1 cellular context compared by ENCODE assay signal in the genomic region with DNA sequence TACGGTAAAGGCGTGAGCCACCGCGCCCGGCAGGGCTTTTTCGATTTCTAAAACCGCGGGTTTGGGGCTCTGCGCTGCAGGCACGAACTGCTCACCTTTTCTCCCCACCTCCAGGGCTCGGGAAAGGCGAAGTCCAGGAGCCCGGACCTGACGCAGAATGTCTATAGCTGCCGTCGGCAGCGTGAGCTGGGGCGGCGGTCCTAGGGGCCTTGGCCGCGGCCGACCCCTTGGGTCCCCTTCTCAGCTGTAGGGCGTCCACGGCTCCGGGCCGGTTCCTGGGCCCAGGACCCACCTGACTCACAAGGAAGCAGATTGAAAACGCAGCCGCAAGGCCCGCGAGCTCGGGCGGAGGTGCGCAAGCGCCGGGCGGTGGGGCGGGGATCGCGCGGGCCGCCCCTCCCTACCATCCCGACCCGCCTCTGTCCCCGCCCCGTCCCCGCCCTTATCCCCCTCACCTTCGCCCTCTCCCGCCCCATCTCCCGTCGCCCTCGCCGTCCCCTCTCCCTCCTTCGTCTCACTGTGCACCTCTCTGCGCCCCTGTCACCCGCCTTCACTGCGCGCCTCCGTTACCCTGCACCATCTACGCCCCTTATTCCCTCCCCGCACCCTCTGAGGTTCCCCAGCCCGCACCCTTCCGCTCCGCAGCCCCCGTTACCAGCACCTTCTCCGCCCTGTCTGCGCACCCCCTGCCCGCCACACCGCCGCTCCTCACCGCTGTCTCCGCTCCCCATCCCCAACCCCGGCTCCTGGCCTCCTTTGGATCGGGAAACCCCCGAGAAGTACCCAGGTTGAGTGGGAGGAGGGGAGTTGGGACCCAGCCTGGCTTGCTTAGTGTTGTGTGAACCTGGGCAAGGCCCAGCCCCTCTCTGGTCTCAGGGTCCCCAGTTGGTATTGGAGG.
A peak's percentile ranks its signal among the peaks of the same experiment; 100 is the strongest.
TF ChIP-seq lines count a peak whose summit lies in the region.

A gene with protein sequence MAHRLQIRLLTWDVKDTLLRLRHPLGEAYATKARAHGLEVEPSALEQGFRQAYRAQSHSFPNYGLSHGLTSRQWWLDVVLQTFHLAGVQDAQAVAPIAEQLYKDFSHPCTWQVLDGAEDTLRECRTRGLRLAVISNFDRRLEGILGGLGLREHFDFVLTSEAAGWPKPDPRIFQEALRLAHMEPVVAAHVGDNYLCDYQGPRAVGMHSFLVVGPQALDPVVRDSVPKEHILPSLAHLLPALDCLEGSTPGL (minus strand): TSS at position 353 of the 898 bp plus-strand sequence. CDS start 2,632 bp downstream, outside the sequence.

TF ChIP-seq in HepG2, 621 proteins besides CTCF, POLR2A, EP300 and RAD21 (continued from another document and continues in another):
- TF ChIP-seq HOXA3 (CRISPR knock-in tag; IDR thresholded peaks at IDR 0.05) (peak; percentile 74; the same call in 1 of the 2 replicates), GABPB1 (CRISPR knock-in tag; IDR thresholded peaks at IDR 0.05) (peak; percentile 77), HNF1A (IDR thresholded peaks at IDR 0.05; ENCODE audit: low read depth) (no peak), HNF1A (CRISPR knock-in tag; IDR thresholded peaks at IDR 0.05; ENCODE audit: borderline replicate concordance) (peak; percentile 21; the same call in 1 of the 2 replicates), ZBTB42 (CRISPR knock-in tag; IDR thresholded peaks at IDR 0.05) (peak; percentile 41; the same call in 1 of the 2 replicates), ZBTB49 (CRISPR knock-in tag; IDR thresholded peaks at IDR 0.05; ENCODE audit: borderline replicate concordance) (no peak), CCAR2 (optimal IDR thresholded peaks at IDR 0.05; ENCODE audit: low read depth, low read length) (no peak), ZNF33A (CRISPR knock-in tag; IDR thresholded peaks at IDR 0.05; ENCODE audit: borderline replicate concordance) (0 out of 2 replicates have a peak, but pooled peaks have one; percentile 34), KDM5B (CRISPR knock-in tag; IDR thresholded peaks at IDR 0.05; ENCODE audit: borderline replicate concordance) (peak; percentile 93), FOXO1 (CRISPR knock-in tag; IDR thresholded peaks at IDR 0.05) (peak; percentile 12; the same call in 1 of the 2 replicates), ZFP91 (CRISPR knock-in tag; IDR thresholded peaks at IDR 0.05; ENCODE audit: borderline replicate concordance) (peak; percentile 64; the same call in 1 of the 2 replicates), MEF2D (CRISPR knock-in tag; IDR thresholded peaks at IDR 0.05) (no peak; the same call in 1 of the 2 replicates), POLR2AphosphoS2 (IDR thresholded peaks at IDR 0.05; ENCODE audit: low read depth, low read length) (no peak), AGO2 (optimal IDR thresholded peaks at IDR 0.05; ENCODE audit: low read depth, low read length) (peak; percentile 67), ARNT (IDR thresholded peaks at IDR 0.05) (no peak), PRDM4 (CRISPR knock-in tag; IDR thresholded peaks at IDR 0.05; ENCODE audit: borderline replicate concordance) (no peak), BATF2 (CRISPR knock-in tag; IDR thresholded peaks at IDR 0.05) (peak; percentile 20; the same call in 1 of the 2 replicates), ZNF569 (CRISPR knock-in tag; IDR thresholded peaks at IDR 0.05; ENCODE audit: borderline replicate concordance) (no peak), ZIK1 (CRISPR knock-in tag; IDR thresholded peaks at IDR 0.05; ENCODE audit: borderline replicate concordance, low read depth) (peak; percentile 68; the same call in 1 of the 2 replicates), ZNF432 (CRISPR knock-in tag; IDR thresholded peaks at IDR 0.05; ENCODE audit: borderline replicate concordance) (no peak), SRSF9 (IDR thresholded peaks at IDR 0.05; ENCODE audit: borderline replicate concordance, insufficient read depth, low read depth, low read length, poor library complexity, severe bottlenecking) (no peak), ZNF605 (CRISPR knock-in tag; IDR thresholded peaks at IDR 0.05) (peak; percentile 9; the same call in 1 of the 2 replicates), NAIF1 (CRISPR knock-in tag; IDR thresholded peaks at IDR 0.05; ENCODE audit: borderline replicate concordance) (peak; percentile 70; the same call in 1 of the 2 replicates), ZBTB3 (CRISPR knock-in tag; IDR thresholded peaks at IDR 0.05; ENCODE audit: borderline replicate concordance, low read depth) (no peak), POLR2AphosphoS5 (IDR thresholded peaks at IDR 0.05; ENCODE audit: low read depth, low read length) (peak; percentile 91), RXRA (CRISPR knock-in tag; IDR thresholded peaks at IDR 0.05) (peak; percentile 6; the same call in 1 of the 2 replicates), SPEN (CRISPR knock-in tag; IDR thresholded peaks at IDR 0.05; ENCODE audit: low read depth) (peak; percentile 59; the same call in 1 of the 2 replicates), MED8 (CRISPR knock-in tag; IDR thresholded peaks at IDR 0.05; ENCODE audit: insufficient replicate concordance) (no peak)
- TF ChIP-seq, protein P1, sequence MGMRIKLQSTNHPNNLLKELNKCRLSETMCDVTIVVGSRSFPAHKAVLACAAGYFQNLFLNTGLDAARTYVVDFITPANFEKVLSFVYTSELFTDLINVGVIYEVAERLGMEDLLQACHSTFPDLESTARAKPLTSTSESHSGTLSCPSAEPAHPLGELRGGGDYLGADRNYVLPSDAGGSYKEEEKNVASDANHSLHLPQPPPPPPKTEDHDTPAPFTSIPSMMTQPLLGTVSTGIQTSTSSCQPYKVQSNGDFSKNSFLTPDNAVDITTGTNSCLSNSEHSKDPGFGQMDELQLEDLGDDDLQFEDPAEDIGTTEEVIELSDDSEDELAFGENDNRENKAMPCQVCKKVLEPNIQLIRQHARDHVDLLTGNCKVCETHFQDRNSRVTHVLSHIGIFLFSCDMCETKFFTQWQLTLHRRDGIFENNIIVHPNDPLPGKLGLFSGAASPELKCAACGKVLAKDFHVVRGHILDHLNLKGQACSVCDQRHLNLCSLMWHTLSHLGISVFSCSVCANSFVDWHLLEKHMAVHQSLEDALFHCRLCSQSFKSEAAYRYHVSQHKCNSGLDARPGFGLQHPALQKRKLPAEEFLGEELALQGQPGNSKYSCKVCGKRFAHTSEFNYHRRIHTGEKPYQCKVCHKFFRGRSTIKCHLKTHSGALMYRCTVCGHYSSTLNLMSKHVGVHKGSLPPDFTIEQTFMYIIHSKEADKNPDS (CRISPR knock-in tag; IDR thresholded peaks at IDR 0.05) = no peak; the same call in 1 of the 2 replicates
- TF ChIP-seq, protein P2, sequence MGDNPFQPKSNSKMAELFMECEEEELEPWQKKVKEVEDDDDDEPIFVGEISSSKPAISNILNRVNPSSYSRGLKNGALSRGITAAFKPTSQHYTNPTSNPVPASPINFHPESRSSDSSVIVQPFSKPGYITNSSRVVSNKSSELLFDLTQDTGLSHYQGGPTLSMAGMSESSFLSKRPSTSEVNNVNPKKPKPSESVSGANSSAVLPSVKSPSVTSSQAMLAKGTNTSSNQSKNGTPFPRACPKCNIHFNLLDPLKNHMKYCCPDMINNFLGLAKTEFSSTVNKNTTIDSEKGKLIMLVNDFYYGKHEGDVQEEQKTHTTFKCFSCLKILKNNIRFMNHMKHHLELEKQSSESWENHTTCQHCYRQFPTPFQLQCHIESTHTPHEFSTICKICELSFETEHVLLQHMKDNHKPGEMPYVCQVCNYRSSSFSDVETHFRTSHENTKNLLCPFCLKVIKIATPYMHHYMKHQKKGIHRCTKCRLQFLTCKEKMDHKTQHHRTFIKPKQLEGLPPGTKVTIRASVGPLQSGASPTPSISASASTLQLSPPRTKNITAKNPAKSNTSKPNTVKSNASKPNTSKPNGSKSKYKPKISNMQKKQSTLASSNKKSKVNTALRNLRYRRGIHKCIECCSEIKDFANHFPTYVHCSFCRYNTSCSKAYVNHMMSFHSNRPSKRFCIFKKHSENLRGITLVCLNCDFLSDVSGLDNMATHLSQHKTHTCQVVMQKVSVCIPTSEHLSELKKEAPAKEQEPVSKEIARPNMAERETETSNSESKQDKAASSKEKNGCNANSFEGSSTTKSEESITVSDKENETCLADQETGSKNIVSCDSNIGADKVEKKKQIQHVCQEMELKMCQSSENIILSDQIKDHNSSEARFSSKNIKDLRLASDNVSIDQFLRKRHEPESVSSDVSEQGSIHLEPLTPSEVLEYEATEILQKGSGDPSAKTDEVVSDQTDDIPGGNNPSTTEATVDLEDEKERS (CRISPR knock-in tag; IDR thresholded peaks at IDR 0.05) = 0 out of 2 replicates have a peak, but pooled peaks have one; percentile 19
- TF ChIP-seq, protein P3, sequence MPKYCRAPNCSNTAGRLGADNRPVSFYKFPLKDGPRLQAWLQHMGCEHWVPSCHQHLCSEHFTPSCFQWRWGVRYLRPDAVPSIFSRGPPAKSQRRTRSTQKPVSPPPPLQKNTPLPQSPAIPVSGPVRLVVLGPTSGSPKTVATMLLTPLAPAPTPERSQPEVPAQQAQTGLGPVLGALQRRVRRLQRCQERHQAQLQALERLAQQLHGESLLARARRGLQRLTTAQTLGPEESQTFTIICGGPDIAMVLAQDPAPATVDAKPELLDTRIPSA (CRISPR knock-in tag; IDR thresholded peaks at IDR 0.05; ENCODE audit: borderline replicate concordance) = 0 out of 2 replicates have a peak, but pooled peaks have one; percentile 74
